In genomic region chr9:120659209-120659608, GRCh38 we compare ENCODE assay signal across 25 cellular contexts.
"Had no signal": no experiment of that assay in that cellular context is flagged by ENCODE, and none has a peak within 500 bp of the region (broad histone marks: within the 10 kb centered on the region; RNA-seq: fewer than 3 reads in every experiment).

No MANE protein-coding gene starts in this region.

- H3K27me3 ChIP-seq: adrenal gland, MG63 had no signal

- DNase-seq: activated CD4-positive, CD25-positive, alpha-beta regulatory T cell; activated CD8-positive, alpha-beta memory T cell treated with anti-CD3 and anti-CD28 coated beads, Interleukin-2, amount 50 U/mL, for 4 hours; activated CD8-positive, alpha-beta T cell treated with anti-CD3 and anti-CD28 coated beads for 36 hours; activated gamma-delta T cell treated with Interleukin-2 at 50 U/mL for 16 hours; activated naive CD4-positive, alpha-beta T cell treated with anti-CD3 and anti-CD28 coated beads, Interleukin-2, amount 10 ng/mL, durations not matched to agents 7 days and 5 days; activated naive CD8-positive, alpha-beta T cell treated with anti-CD3 and anti-CD28 coated beads for 36 hours; activated T-cell treated with anti-CD3 and anti-CD28 coated beads, Interleukin-2, amount 50 U/mL, for 72 hours; adrenal gland; anterior cingulate cortex; cerebellar nuclear complex; MG63; NCI-H1930; NCI-H2107; NCI-H2171 treated with DMSO at 0.1 percent for 48 hours; NCI-H226; NCI-H526; NCI-H774; RPMI8226; T-helper 9 cell had no signal

- H3K9me3 Mint-ChIP-seq: activated CD8-positive, alpha-beta T cell treated with anti-CD3 and anti-CD28 coated beads for 36 hours; activated naive CD4-positive, alpha-beta T cell treated with anti-CD3 and anti-CD28 coated beads, Interleukin-2, amount 10 ng/mL, durations not matched to agents 7 days and 5 days; activated naive CD8-positive, alpha-beta T cell treated with anti-CD3 and anti-CD28 coated beads for 36 hours; activated T-cell treated with anti-CD3 and anti-CD28 coated beads, Interleukin-2, amount 50 U/mL, for 72 hours; activated T-helper 2 cell treated with anti-CD3 and anti-CD28 coated beads, Interferon-gamma antibody, Interleukin-2, Interleukin-4, amounts not matched to agents 10 μg/mL and 5 μg/mL and 100 μg/mL, durations not matched to agents 14 hours and 24 hours and 36 hours; T-helper 1 cell treated with Interleukin-12 subunit alpha and Interleukin-12 subunit beta and Interleukin-4 antibody, amounts not matched to agents 30 μg/mL and 1 μg/mL, for 36 hours had no signal

- H3K27me3 Mint-ChIP-seq: activated CD8-positive, alpha-beta T cell treated with anti-CD3 and anti-CD28 coated beads for 36 hours; activated naive CD4-positive, alpha-beta T cell treated with anti-CD3 and anti-CD28 coated beads, Interleukin-2, amount 10 ng/mL, durations not matched to agents 7 days and 5 days; activated naive CD8-positive, alpha-beta T cell treated with anti-CD3 and anti-CD28 coated beads for 36 hours had no signal

- H3K4me1 Mint-ChIP-seq: activated naive CD4-positive, alpha-beta T cell treated with anti-CD3 and anti-CD28 coated beads, Interleukin-2, amount 10 ng/mL, durations not matched to agents 7 days and 5 days had no signal

- H3K27ac ChIP-seq: adrenal gland, SK-N-MC had no signal

- H3K9me3 ChIP-seq: adrenal gland, MG63 had no signal

- ATAC-seq: activated CD8-positive, alpha-beta T cell treated with anti-CD3 and anti-CD28 coated beads for 36 hours; activated T-cell treated with anti-CD3 and anti-CD28 coated beads, Interleukin-2, amount 50 U/mL, for 72 hours; Right ventricle myocardium inferior had no signal

- FAIRE-seq: colon, TTC549 had no signal

- H3K4me3 ChIP-seq: adrenal gland, MG63, SK-N-MC had no signal

- H3K27ac Mint-ChIP-seq: activated CD8-positive, alpha-beta T cell treated with anti-CD3 and anti-CD28 coated beads for 36 hours; activated naive CD4-positive, alpha-beta T cell treated with anti-CD3 and anti-CD28 coated beads, Interleukin-2, amount 10 ng/mL, durations not matched to agents 7 days and 5 days; activated naive CD8-positive, alpha-beta T cell treated with anti-CD3 and anti-CD28 coated beads for 36 hours; activated T-cell treated with anti-CD3 and anti-CD28 coated beads, Interleukin-2, amount 50 U/mL, for 72 hours; activated T-helper 2 cell treated with anti-CD3 and anti-CD28 coated beads, Interferon-gamma antibody, Interleukin-2, Interleukin-4, amounts not matched to agents 10 μg/mL and 5 μg/mL and 100 μg/mL, durations not matched to agents 14 hours and 24 hours and 36 hours; T-helper 1 cell treated with Interleukin-12 subunit alpha and Interleukin-12 subunit beta and Interleukin-4 antibody, amounts not matched to agents 30 μg/mL and 1 μg/mL, for 36 hours had no signal

- H3K36me3 ChIP-seq: adrenal gland, MG63 had no signal

- H3K4me3 Mint-ChIP-seq: activated CD8-positive, alpha-beta T cell treated with anti-CD3 and anti-CD28 coated beads for 36 hours; activated naive CD4-positive, alpha-beta T cell treated with anti-CD3 and anti-CD28 coated beads, Interleukin-2, amount 10 ng/mL, durations not matched to agents 7 days and 5 days; activated naive CD8-positive, alpha-beta T cell treated with anti-CD3 and anti-CD28 coated beads for 36 hours; activated T-cell treated with anti-CD3 and anti-CD28 coated beads, Interleukin-2, amount 50 U/mL, for 72 hours; T-helper 1 cell treated with Interleukin-12 subunit alpha and Interleukin-12 subunit beta and Interleukin-4 antibody, amounts not matched to agents 30 μg/mL and 1 μg/mL, for 36 hours had no signal
